In genomic region chr11:47487421-47487820, GRCh38 we compare ENCODE assay signal across 25 cellular contexts. TPM values are rescaled to one million over a fixed set of nuclear protein-coding genes. Genes with fewer than 3 reads are reported as not detected.
DNase-seq lines count a peak whose midpoint lies in the region; ATAC-seq and TF ChIP-seq lines count a peak whose summit lies in the region.
"Had no signal": no experiment of that assay in that cellular context is flagged by ENCODE, and none has a peak within 500 bp of the region (broad histone marks: within the 10 kb centered on the region; RNA-seq: fewer than 3 reads in every experiment).

No MANE protein-coding gene starts in this region.

- H3K36me3 ChIP-seq in SK-N-MC (ENCODE audit: insufficient read depth, low read length), result peaks cover 72% of the 10 kb centered on the region

- no peaks in the 10 kb centered on the region for H3K9me3 ChIP-seq in SK-N-MC (ENCODE audit: low read depth, low read length)
- H3K9me3 ChIP-seq: pancreas had no signal

- H3K9ac ChIP-seq in SK-N-MC (ENCODE audit: insufficient read length), result no peak overlapping the region
- H3K9ac ChIP-seq: GM23248, KMS-11 had no signal

- peak overlapping the region; percentile 12; the same call in 1 of the 2 replicates for H3K27ac ChIP-seq in SK-N-MC
- H3K27ac ChIP-seq: epithelial cell of prostate, GM23248, KMS-11 had no signal

- peak overlapping the region; percentile 60 to 78 for H3K27ac Mint-ChIP-seq in activated naive CD4-positive, alpha-beta T cell treated with anti-CD3 and anti-CD28 coated beads, Interleukin-2, amount 50 U/mL, for 72 hours
- H3K27ac Mint-ChIP-seq in activated naive CD4-positive, alpha-beta T cell treated with anti-CD3 and anti-CD28 coated beads, Interleukin-2, amount 10 ng/mL, durations not matched to agents 7 days and 5 days, result no peak overlapping the region
- peak overlapping the region; percentile 63 for H3K27ac Mint-ChIP-seq in glutamatergic neuron (ENCODE audit: unreplicated experiment)
- peak overlapping the region; percentile 72 for H3K27ac Mint-ChIP-seq in stimulated activated naive CD8-positive, alpha-beta T cell treated with anti-CD3 and anti-CD28 coated beads, Interleukin-15, Interleukin-2, amounts not matched to agents 100 ng/mL and 50 ng/mL, for 24 hours

- CTCF ChIA-PET in activated naive CD4-positive, alpha-beta T cell treated with anti-CD3 and anti-CD28 coated beads, Interleukin-2, amount 10 ng/mL, durations not matched to agents 7 days and 5 days (lab: Charles Lee), result interaction anchor here (1.1 kb wide), 1 partner anchor 130 kb away, joined by 4 read pairs; no protein-coding TSS in a partner anchor

- peaks cover 5 to 12% of the 10 kb centered on the region in 2 donors for H3K36me3 Mint-ChIP-seq in activated naive CD4-positive, alpha-beta T cell treated with anti-CD3 and anti-CD28 coated beads, Interleukin-2, amount 50 U/mL, for 72 hours
- peaks cover 52% of the 10 kb centered on the region for H3K36me3 Mint-ChIP-seq in activated naive CD4-positive, alpha-beta T cell treated with anti-CD3 and anti-CD28 coated beads, Interleukin-2, amount 10 ng/mL, durations not matched to agents 7 days and 5 days
- H3K36me3 Mint-ChIP-seq in glutamatergic neuron (ENCODE audit: unreplicated experiment), result no peaks in the 10 kb centered on the region
- H3K36me3 Mint-ChIP-seq in stimulated activated naive CD8-positive, alpha-beta T cell treated with anti-CD3 and anti-CD28 coated beads, Interleukin-15, Interleukin-2, amounts not matched to agents 100 ng/mL and 50 ng/mL, for 24 hours (ENCODE audit: low read depth), result peaks cover 58% of the 10 kb centered on the region

- TF ChIP-seq CTCF in glutamatergic neuron (IDR thresholded peaks at IDR 0.05; ENCODE audit: partially characterized antibody, unreplicated experiment), result no peak

- ATAC-seq in activated naive CD4-positive, alpha-beta T cell treated with anti-CD3 and anti-CD28 coated beads, Interleukin-2, amount 50 U/mL, for 72 hours, result peak; percentile 38 to 57
- ATAC-seq in HG02970 (IDR thresholded peaks at IDR 0.05; ENCODE audit: low FRiP score, unreplicated experiment), result no peak

- H3K9me3 Mint-ChIP-seq in activated naive CD4-positive, alpha-beta T cell treated with anti-CD3 and anti-CD28 coated beads, Interleukin-2, amount 50 U/mL, for 72 hours, result no peaks in the 10 kb centered on the region
- no peaks in the 10 kb centered on the region for H3K9me3 Mint-ChIP-seq in activated naive CD4-positive, alpha-beta T cell treated with anti-CD3 and anti-CD28 coated beads, Interleukin-2, amount 10 ng/mL, durations not matched to agents 7 days and 5 days
- peaks cover 6% of the 10 kb centered on the region for H3K9me3 Mint-ChIP-seq in glutamatergic neuron (ENCODE audit: unreplicated experiment)
- no peaks in the 10 kb centered on the region for H3K9me3 Mint-ChIP-seq in stimulated activated naive CD8-positive, alpha-beta T cell treated with anti-CD3 and anti-CD28 coated beads, Interleukin-15, Interleukin-2, amounts not matched to agents 100 ng/mL and 50 ng/mL, for 24 hours
- H3K9me3 Mint-ChIP-seq: neural crest cell; T-helper 2 cell treated with Interferon-gamma antibody and Interleukin-4, amounts not matched to agents 5 μg/mL and 100 μg/mL, for 36 hours had no signal

- H3K4me1 Mint-ChIP-seq in activated naive CD4-positive, alpha-beta T cell treated with anti-CD3 and anti-CD28 coated beads, Interleukin-2, amount 10 ng/mL, durations not matched to agents 7 days and 5 days, result peaks cover 3% of the 10 kb centered on the region
- H3K4me1 Mint-ChIP-seq in glutamatergic neuron (ENCODE audit: low read depth, unreplicated experiment), result peaks cover 16% of the 10 kb centered on the region
- H3K4me1 Mint-ChIP-seq in stimulated activated naive CD8-positive, alpha-beta T cell treated with anti-CD3 and anti-CD28 coated beads, Interleukin-15, Interleukin-2, amounts not matched to agents 100 ng/mL and 50 ng/mL, for 24 hours (ENCODE audit: low read depth), result peaks cover 29% of the 10 kb centered on the region
- H3K4me1 Mint-ChIP-seq: neural crest cell had no signal

- H3K4me3 ChIP-seq in SK-N-MC, result no peak overlapping the region
- H3K4me3 ChIP-seq: GM23248, pancreas had no signal

- no peak for DNase-seq in activated naive CD4-positive, alpha-beta T cell treated with anti-CD3 and anti-CD28 coated beads, Interleukin-2, amount 50 U/mL, for 72 hours (ENCODE audit: low spot score in 2 of 2)
- DNase-seq in activated naive CD4-positive, alpha-beta T cell treated with anti-CD3 and anti-CD28 coated beads, Interleukin-2, amount 10 ng/mL, durations not matched to agents 7 days and 5 days, result no peak
- DNase-seq in SK-N-MC (ENCODE audit: low read depth, low spot score), result no peak
- DNase-seq in glutamatergic neuron, result no peak
- DNase-seq in kidney tubule cell (ENCODE audit: low spot score), result no peak
- DNase-seq in NCI-H526 (lab: John Stamatoyannopoulos, UW), result no peak
- DNase-seq: activated CD4-positive, alpha-beta T cell treated with anti-CD3 and anti-CD28 coated beads for 48 hours; activated CD8-positive, alpha-beta memory T cell treated with anti-CD3 and anti-CD28 coated beads, Interleukin-2, amount 50 U/mL, for 48 hours; activated naive CD4-positive, alpha-beta T cell; anterior cingulate cortex; C1 segment of cervical spinal cord; effector CD8-positive, alpha-beta T cell; GM23248; NCI-H1436; NCI-H2107; pancreas; right cardiac atrium; stimulated activated CD4-positive, alpha-beta T cell treated with anti-CD3 and anti-CD28 coated beads, Interleukin-2, amount 100 ng/mL, for 48 hours had no signal

- no peaks in the 10 kb centered on the region for H3K27me3 Mint-ChIP-seq in activated naive CD4-positive, alpha-beta T cell treated with anti-CD3 and anti-CD28 coated beads, Interleukin-2, amount 10 ng/mL, durations not matched to agents 7 days and 5 days
- no peaks in the 10 kb centered on the region for H3K27me3 Mint-ChIP-seq in glutamatergic neuron (ENCODE audit: unreplicated experiment)
- no peaks in the 10 kb centered on the region for H3K27me3 Mint-ChIP-seq in stimulated activated naive CD8-positive, alpha-beta T cell treated with anti-CD3 and anti-CD28 coated beads, Interleukin-15, Interleukin-2, amounts not matched to agents 100 ng/mL and 50 ng/mL, for 24 hours

- no peak overlapping the region for H3K4me3 Mint-ChIP-seq in activated naive CD4-positive, alpha-beta T cell treated with anti-CD3 and anti-CD28 coated beads, Interleukin-2, amount 10 ng/mL, durations not matched to agents 7 days and 5 days
- H3K4me3 Mint-ChIP-seq in glutamatergic neuron (ENCODE audit: unreplicated experiment), result no peak overlapping the region
- no peak overlapping the region for H3K4me3 Mint-ChIP-seq in stimulated activated naive CD8-positive, alpha-beta T cell treated with anti-CD3 and anti-CD28 coated beads, Interleukin-15, Interleukin-2, amounts not matched to agents 100 ng/mL and 50 ng/mL, for 24 hours
- H3K4me3 Mint-ChIP-seq: neural crest cell; T-helper 2 cell treated with Interferon-gamma antibody and Interleukin-4, amounts not matched to agents 5 μg/mL and 100 μg/mL, for 36 hours had no signal

RNA-seq across cellular contexts. Expression of gene RAPSN, which starts 38.5 kb away (rescaled TPM):
- under 1 TPM in 1 of 2 donors, not detected in 1; 0.62 TPM for total RNA-seq in activated naive CD4-positive, alpha-beta T cell treated with anti-CD3 and anti-CD28 coated beads, Interleukin-2, amount 50 U/mL, for 72 hours
- total RNA-seq in glutamatergic neuron (ENCODE audit: unreplicated experiment), result 0.54 TPM
- total RNA-seq: temporal lobe had no signal
